Comparison of ENCODE assay signal across 1 cellular context in the genomic region with DNA sequence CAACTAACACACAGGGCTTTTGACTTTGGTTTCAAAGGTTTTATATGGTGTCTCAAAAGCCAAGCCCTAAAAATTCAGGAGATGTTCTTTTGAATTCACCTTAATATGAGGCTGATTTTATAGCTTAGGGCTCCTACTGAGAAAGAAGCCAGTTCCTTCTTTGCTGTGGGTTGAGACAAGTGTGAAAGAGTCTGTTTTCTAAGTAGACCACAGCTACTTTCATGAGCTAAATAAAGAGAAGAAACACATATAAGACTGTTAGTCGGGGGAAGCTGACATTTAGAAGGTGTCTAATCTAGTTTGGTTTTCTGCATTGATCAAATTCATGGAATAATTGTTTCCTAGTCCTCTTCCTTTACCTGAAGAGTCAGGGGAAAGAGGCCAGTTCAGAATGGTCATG.
TF ChIP-seq lines count a peak whose summit lies in the region.

No MANE protein-coding gene starts in this region.

TF ChIP-seq in GM12878, 131 proteins besides CTCF, POLR2A, EP300 and RAD21 (continued from another document):
- TF ChIP-seq SPI1 (IDR thresholded peaks at IDR 0.05; ENCODE audit: borderline replicate concordance, insufficient read depth, low read depth, low read length) (peak; percentile 46), SP1 (IDR thresholded peaks at IDR 0.05; ENCODE audit: low read depth, low read length) (no peak), MEF2A (IDR thresholded peaks at IDR 0.05; ENCODE audit: insufficient read depth, low read depth, low read length) (peak; percentile 54; the same call in 1 of the 2 replicates), RFX5 (IDR thresholded peaks at IDR 0.05; ENCODE audit: low read depth, low read length) (no peak), TBL1XR1 (IDR thresholded peaks at IDR 0.05; ENCODE audit: low read depth, low read length) (no peak), SMAD5 (IDR thresholded peaks at IDR 0.05; ENCODE audit: low read depth) (no peak), TCF7 (IDR thresholded peaks at IDR 0.05; ENCODE audit: borderline replicate concordance) (no peak), BHLHE40 (IDR thresholded peaks at IDR 0.05; ENCODE audit: borderline replicate concordance in 1 of 2, low read depth in 2 of 2, low read length in 1 of 2) (no peak), EZH2 (IDR thresholded peaks at IDR 0.05; ENCODE audit: borderline replicate concordance, control insufficient read depth, low read depth, low read length) (no peak), WRNIP1 (IDR thresholded peaks at IDR 0.05; ENCODE audit: borderline replicate concordance, low read depth, low read length) (no peak), SREBF2 (IDR thresholded peaks at IDR 0.05; ENCODE audit: low read length) (no peak), RUNX3 (IDR thresholded peaks at IDR 0.05; ENCODE audit: low read length) (peak; percentile 56; the same call in 1 of the 2 replicates), NR2C1 (IDR thresholded peaks at IDR 0.05) (no peak), LARP7 (IDR thresholded peaks at IDR 0.05) (no peak), NR2F1 (conservative IDR thresholded peaks at IDR 0.05) (no peak)
- TF ChIP-seq, protein P1, sequence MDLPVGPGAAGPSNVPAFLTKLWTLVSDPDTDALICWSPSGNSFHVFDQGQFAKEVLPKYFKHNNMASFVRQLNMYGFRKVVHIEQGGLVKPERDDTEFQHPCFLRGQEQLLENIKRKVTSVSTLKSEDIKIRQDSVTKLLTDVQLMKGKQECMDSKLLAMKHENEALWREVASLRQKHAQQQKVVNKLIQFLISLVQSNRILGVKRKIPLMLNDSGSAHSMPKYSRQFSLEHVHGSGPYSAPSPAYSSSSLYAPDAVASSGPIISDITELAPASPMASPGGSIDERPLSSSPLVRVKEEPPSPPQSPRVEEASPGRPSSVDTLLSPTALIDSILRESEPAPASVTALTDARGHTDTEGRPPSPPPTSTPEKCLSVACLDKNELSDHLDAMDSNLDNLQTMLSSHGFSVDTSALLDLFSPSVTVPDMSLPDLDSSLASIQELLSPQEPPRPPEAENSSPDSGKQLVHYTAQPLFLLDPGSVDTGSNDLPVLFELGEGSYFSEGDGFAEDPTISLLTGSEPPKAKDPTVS (IDR thresholded peaks at IDR 0.05; ENCODE audit: low read depth, low read length) = no peak
- TF ChIP-seq, protein P2, sequence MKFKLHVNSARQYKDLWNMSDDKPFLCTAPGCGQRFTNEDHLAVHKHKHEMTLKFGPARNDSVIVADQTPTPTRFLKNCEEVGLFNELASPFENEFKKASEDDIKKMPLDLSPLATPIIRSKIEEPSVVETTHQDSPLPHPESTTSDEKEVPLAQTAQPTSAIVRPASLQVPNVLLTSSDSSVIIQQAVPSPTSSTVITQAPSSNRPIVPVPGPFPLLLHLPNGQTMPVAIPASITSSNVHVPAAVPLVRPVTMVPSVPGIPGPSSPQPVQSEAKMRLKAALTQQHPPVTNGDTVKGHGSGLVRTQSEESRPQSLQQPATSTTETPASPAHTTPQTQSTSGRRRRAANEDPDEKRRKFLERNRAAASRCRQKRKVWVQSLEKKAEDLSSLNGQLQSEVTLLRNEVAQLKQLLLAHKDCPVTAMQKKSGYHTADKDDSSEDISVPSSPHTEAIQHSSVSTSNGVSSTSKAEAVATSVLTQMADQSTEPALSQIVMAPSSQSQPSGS (IDR thresholded peaks at IDR 0.05; ENCODE audit: low read length) = peak; percentile 26; the same call in 1 of the 2 replicates
